Comparison of ENCODE assay signal across 24 cellular contexts in genomic region chr20:53557157-53557556, GRCh38. TPM values are rescaled to one million over a fixed set of nuclear protein-coding genes. Genes with fewer than 3 reads are reported as not detected.
DNase-seq lines count a peak whose midpoint lies in the region; ATAC-seq, FAIRE-seq and TF ChIP-seq lines count a peak whose summit lies in the region.
"Had no signal": no experiment of that assay in that cellular context is flagged by ENCODE, and none has a peak within 500 bp of the region (broad histone marks: within the 10 kb centered on the region; RNA-seq: fewer than 3 reads in every experiment).

No MANE protein-coding gene starts in this region.

- DNase-seq in ELF-1 (ENCODE audit: low read depth, low spot score) (peak; percentile 47), HTR-8/SVneo (ENCODE audit: insufficient read length, low spot score) (no peak), epithelial cell of proximal tubule (ENCODE audit: low read depth) (peak; percentile 7), mesenteric fat pad (ENCODE audit: low spot score) (peak; percentile 35), NCI-H146 treated with DMSO at 0.1 percent for 48 hours (lab: John Stamatoyannopoulos, UW; ENCODE audit: unreplicated experiment) (no peak), left cardiac atrium (no peak), SKM-1 (lab: John Stamatoyannopoulos, UW; ENCODE audit: unreplicated experiment) (no peak), T-cell (no peak)
- DNase-seq: Calu3; DMS153; GOT3; MG63; NCI-H1105 treated with DMSO at 0.1 percent for 48 hours; NCI-H1694; NCI-H2029 treated with DMSO at 0.1 percent for 48 hours; NCI-H446 treated with DMSO at 0.1 percent for 48 hours; NCI-H526; NCI-H82; NK-92 treated with Interleukin-12 subunit alpha and Interleukin-12 subunit beta, amount 100 ng/mL, for 24 hours; PC-3; Right ventricle myocardium superior had no signal

- POLR2A ChIA-PET in T-cell (lab: Charles Lee) = no interaction called here

- FAIRE-seq in HTR-8/SVneo (lab: Jason Lieb, UNC) = peak; percentile 74
- FAIRE-seq: GM18507 had no signal

- CTCF ChIA-PET in T-cell (lab: Charles Lee) = interaction anchor here in 1 of 2 donors (0.6 kb wide), 1 partner anchor 385 kb away, joined by 5 read pairs; no protein-coding TSS in a partner anchor

- intact Hi-C loops in left cardiac atrium (cut with DNase I) = no loop called here

- H3K4me3 Mint-ChIP-seq in T-cell = no peak overlapping the region

- no peaks in the 10 kb centered on the region for H3K4me1 Mint-ChIP-seq in T-cell

- TF ChIP-seq CTCF in epithelial cell of proximal tubule (conservative IDR thresholded peaks at IDR 0.05; ENCODE audit: low read depth, low read length) = no peak

- ATAC-seq in left cardiac atrium (no peak), T-cell (replicated peaks in 1 of 4) (no peak)
- ATAC-seq: HCT116, PC-3 had no signal

- H3K27ac Mint-ChIP-seq in T-cell = no peak overlapping the region

- no peaks in the 10 kb centered on the region for H3K9me3 Mint-ChIP-seq in T-cell

- peaks cover 7% of the 10 kb centered on the region for H3K36me3 Mint-ChIP-seq in T-cell

- no peaks in the 10 kb centered on the region for H3K27me3 Mint-ChIP-seq in T-cell

- no peak overlapping the region for H3K4me3 ChIP-seq in epithelial cell of proximal tubule (ENCODE audit: low read depth, low read length)
- H3K4me3 ChIP-seq: MG63, SJSA1 had no signal

RNA-seq across cellular contexts. Expression of gene ZNF217, which starts 36.5 kb away (rescaled TPM):
- total RNA-seq in epithelial cell of proximal tubule = 17.4 and 22.1 TPM in 2 replicates
- 61.4 TPM for total RNA-seq in mesenteric fat pad
- 10 to 100 TPM; 12.6 to 15.8 TPM for total RNA-seq in left cardiac atrium
- total RNA-seq in T-cell = 10 to 100 TPM; 57.6 to 92.4 (median 87.5) TPM

Comparison
In these comparisons a context has a peak if more than half of its experiments do, and no peak if none do; other contexts are left out.
1. DNase-seq: peak in ELF-1 (single experiment), epithelial cell of proximal tubule (single experiment) and mesenteric fat pad (single experiment); none in HTR-8/SVneo (single experiment), NCI-H146 treated with DMSO at 0.1 percent for 48 hours (single experiment), left cardiac atrium (single experiment), SKM-1 (single experiment) and T-cell (0 of 34).